Comparison of ENCODE assay signal across 35 cellular contexts in the genomic region with DNA sequence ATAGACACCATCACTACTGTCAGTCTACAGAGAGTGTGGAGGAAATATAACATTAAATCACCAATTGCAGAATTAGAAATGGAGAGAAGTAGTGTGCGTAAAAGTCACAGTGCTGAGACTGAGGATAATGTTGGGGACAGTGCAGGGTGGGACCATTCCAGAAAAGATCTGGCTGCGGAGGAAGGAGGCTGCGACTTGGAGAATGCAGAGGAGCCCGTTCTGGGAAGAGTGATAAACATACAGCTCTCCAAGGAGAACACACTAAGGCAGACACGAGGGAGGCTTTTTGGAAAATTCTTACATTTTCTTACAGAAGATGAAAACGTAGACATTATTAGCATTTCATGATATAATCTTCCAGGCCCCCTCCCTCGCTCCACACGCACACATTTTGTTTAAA.
"Had no signal": no experiment of that assay in that cellular context is flagged by ENCODE, and none has a peak within 500 bp of the region (broad histone marks: within the 10 kb centered on the region; RNA-seq: fewer than 3 reads in every experiment).

No MANE protein-coding gene starts in this region.

- H3K9me3 ChIP-seq: MG63 had no signal

- H3K27ac ChIP-seq: KMS-11 had no signal

- DNase-seq: Karpas-422, Kasumi-1, KG1, MG63, MM.1S, MV-4-11, NCI-H1048, NCI-H1092, NCI-H1092 treated with DMSO at 0.1 percent for 48 hours, NCI-H1105, NCI-H1105 treated with DMSO at 0.1 percent for 48 hours, NCI-H1417, NCI-H1417 treated with DMSO at 0.1 percent for 48 hours, NCI-H1436, NCI-H1436 treated with DMSO at 0.1 percent for 48 hours, NCI-H146, NCI-H1694, NCI-H1694 treated with DMSO at 0.1 percent for 48 hours, NCI-H187, NCI-H187 treated with DMSO at 0.1 percent for 48 hours, NCI-H1930, NCI-H2029, NCI-H2029 treated with DMSO at 0.1 percent for 48 hours, NCI-H2081, NCI-H2081 treated with DMSO at 0.1 percent for 48 hours, NCI-H2107, NCI-H2171, NCI-H2171 treated with DMSO at 0.1 percent for 48 hours, NCI-H2227 treated with DMSO at 0.1 percent for 48 hours, NCI-H226, NCI-H345, NCI-H446, NCI-H446 treated with DMSO at 0.1 percent for 48 hours, NCI-H510A had no signal

- H3K4me3 ChIP-seq: MG63 had no signal

- H3K9ac ChIP-seq: KMS-11 had no signal

- H3K36me3 ChIP-seq: MG63 had no signal
